Comparison of ENCODE assay signal across 20 cellular contexts in genomic region chr3:159749406-159749805, GRCh38.
DNase-seq lines count a peak whose midpoint lies in the region; ATAC-seq and TF ChIP-seq lines count a peak whose summit lies in the region.
"Had no signal": no experiment of that assay in that cellular context is flagged by ENCODE, and none has a peak within 500 bp of the region (broad histone marks: within the 10 kb centered on the region; RNA-seq: fewer than 3 reads in every experiment).

No MANE protein-coding gene starts in this region.

- WGBS in liver: 32% methylated on average over 4 of the region's 4 CpGs
- 45 to 49% methylated on average over 4 of the region's 4 CpGs for WGBS in transverse colon (ENCODE audit: low coverage in 1 of 2), 2 donors

- no peaks in the 10 kb centered on the region for H3K9me3 ChIP-seq in liver (ENCODE audit: control insufficient read depth in 4 of 4, low read length in 3 of 4)
- no peaks in the 10 kb centered on the region for H3K9me3 ChIP-seq in upper lobe of right lung
- H3K9me3 ChIP-seq in transverse colon: no peaks in the 10 kb centered on the region
- H3K9me3 ChIP-seq: Peyer's patch, SJCRH30 had no signal

- no peak overlapping the region for H3K27ac ChIP-seq in liver (ENCODE audit: low read depth in 1 of 2, low read length in 2 of 2)
- no peak overlapping the region for H3K27ac ChIP-seq in upper lobe of right lung
- no peak overlapping the region for H3K27ac ChIP-seq in transverse colon
- H3K27ac ChIP-seq in GM23338 (ENCODE audit: low read depth): no peak overlapping the region
- H3K27ac ChIP-seq: BLaER1, Peyer's patch, SJCRH30 had no signal

- H3F3A ChIP-seq in GM23338 (replicated peaks; ENCODE audit: low read depth): no peaks in the 10 kb centered on the region

- peak in 1 of 2 donors; percentile 11 for TF ChIP-seq RAD21 in liver (IDR thresholded peaks at IDR 0.05)

- no peak overlapping the region for H3K9ac ChIP-seq in liver (ENCODE audit: low read depth in 1 of 2, low read length in 2 of 2)
- H3K9ac ChIP-seq: BLaER1 had no signal

- DNase-seq in DMS53 treated with DMSO at 0.1 percent for 48 hours (lab: John Stamatoyannopoulos, UW; ENCODE audit: unreplicated experiment) (peak; percentile 44), kidney glomerular epithelial cell (lab: John Stamatoyannopoulos, UW) (peak; percentile 88), upper lobe of right lung (no peak), epidermal melanocyte (ENCODE audit: insufficient read length, low spot score) (no peak), transverse colon (no peak), GM23338 (ENCODE audit: low spot score) (no peak)
- DNase-seq: CD4-positive, alpha-beta T cell; COR-L47; GOT3; NCI-H1105; NCI-H2029 treated with DMSO at 0.1 percent for 48 hours; NCI-H2171; NCI-H345; NCI-H524 treated with DMSO at 0.1 percent for 48 hours; Peyer's patch; SJCRH30 had no signal

- H3K4me3 ChIP-seq in liver (ENCODE audit: low read depth in 1 of 3, low read length in 3 of 3) (no peak overlapping the region), upper lobe of right lung (no peak overlapping the region), transverse colon (no peak overlapping the region), GM23338 (no peak overlapping the region)
- H3K4me3 ChIP-seq: BLaER1, Peyer's patch, SJCRH30 had no signal

- H3K79me2 ChIP-seq in GM23338 (replicated peaks; ENCODE audit: insufficient read depth): no peaks in the 10 kb centered on the region

- no peaks in the 10 kb centered on the region for H3K36me3 ChIP-seq in liver (ENCODE audit: control insufficient read depth in 4 of 4, insufficient read depth in 3 of 4, low read depth in 1 of 4, low read length in 3 of 4)
- no peaks in the 10 kb centered on the region for H3K36me3 ChIP-seq in upper lobe of right lung
- H3K36me3 ChIP-seq in transverse colon: no peaks in the 10 kb centered on the region
- H3K36me3 ChIP-seq in GM23338 (ENCODE audit: insufficient read depth): no peaks in the 10 kb centered on the region
- H3K36me3 ChIP-seq: BLaER1, Peyer's patch, SJCRH30 had no signal

- in situ Hi-C loops in transverse colon (cut with MboI; ENCODE audit: low pct_ligation_motif_present in 1 of 4, low pct_unique_long_range_greater_than_20kb in 1 of 4, low sequenced_read_pairs in 3 of 4): no loop called here

- peaks cover under 1% of the 10 kb centered on the region for H3K36me3 Mint-ChIP-seq in GM23338 (ENCODE audit: low read depth)
- H3K36me3 Mint-ChIP-seq: IgD-negative memory B cell had no signal

- H2AFZ ChIP-seq in GM23338: no peak overlapping the region

- H3K27me3 ChIP-seq in liver (ENCODE audit: control insufficient read depth in 4 of 4, insufficient read depth in 4 of 4, low read length in 3 of 4) (no peaks in the 10 kb centered on the region), upper lobe of right lung (no peaks in the 10 kb centered on the region), transverse colon (no peaks in the 10 kb centered on the region), GM23338 (ENCODE audit: insufficient read depth) (no peaks in the 10 kb centered on the region)
- H3K27me3 ChIP-seq: BLaER1, Peyer's patch, SJCRH30 had no signal

- no peaks in the 10 kb centered on the region for H3K4me1 Mint-ChIP-seq in GM23338
- H3K4me1 Mint-ChIP-seq: IgD-negative memory B cell had no signal

- no peak overlapping the region for H3K27ac Mint-ChIP-seq in GM23338
- H3K27ac Mint-ChIP-seq: CD4-positive, alpha-beta T cell; IgD-negative memory B cell had no signal

- no peak for TF ChIP-seq CTCF in liver (IDR thresholded peaks at IDR 0.05; ENCODE audit: low read depth, low read length, missing input control)
- no peak for TF ChIP-seq CTCF in upper lobe of right lung (IDR thresholded peaks at IDR 0.05)
- no peak for TF ChIP-seq CTCF in transverse colon (IDR thresholded peaks at IDR 0.05)
- TF ChIP-seq CTCF in GM23338 (conservative IDR thresholded peaks at IDR 0.05; ENCODE audit: low read depth in 2 of 2): no peak

- no peak overlapping the region for H3K4me2 ChIP-seq in GM23338
- H3K4me2 ChIP-seq: BLaER1 had no signal

- H3K4me3 Mint-ChIP-seq in GM23338: no peak overlapping the region
- H3K4me3 Mint-ChIP-seq: CD4-positive, alpha-beta T cell; IgD-negative memory B cell had no signal

- ATAC-seq in upper lobe of right lung (peak; percentile 66), GM23338 (no peak)
- ATAC-seq: HCT116 had no signal

- H4K20me1 ChIP-seq in GM23338 (replicated peaks; ENCODE audit: insufficient read depth): no peaks in the 10 kb centered on the region; the same call in 1 of the 2 replicates
- H4K20me1 ChIP-seq: BLaER1 had no signal

- H3K4me1 ChIP-seq in liver (ENCODE audit: control insufficient read depth in 4 of 4, insufficient read depth in 4 of 4, low read length in 3 of 4): peaks cover 6 to 18% (median 17%) of the 10 kb centered on the region in 4 donors
- H3K4me1 ChIP-seq in upper lobe of right lung: no peaks in the 10 kb centered on the region
- H3K4me1 ChIP-seq in transverse colon: peaks cover 0 to 4% (median 0%) of the 10 kb centered on the region in 4 donors
- H3K4me1 ChIP-seq in GM23338 (ENCODE audit: insufficient read depth): no peaks in the 10 kb centered on the region
- H3K4me1 ChIP-seq: BLaER1, Peyer's patch, SJCRH30 had no signal

- 0 out of 2 replicates have a peak, but pooled peaks cover 4% of the 10 kb centered on the region for H3K9me2 ChIP-seq in GM23338 (ENCODE audit: insufficient read depth)

- no peak for TF ChIP-seq POLR2A in transverse colon (IDR thresholded peaks at IDR 0.05)

- intact Hi-C loops in upper lobe of right lung (cut with DNase I): no loop called here
- intact Hi-C loops in transverse colon (cut with DNase I; ENCODE audit: low total_unique reads): no loop called here

- no peaks in the 10 kb centered on the region for H3K27me3 Mint-ChIP-seq in GM23338 (ENCODE audit: insufficient read depth, low read depth, poor library complexity)
- H3K27me3 Mint-ChIP-seq: CD4-positive, alpha-beta T cell had no signal

- TF ChIP-seq EP300 in transverse colon (IDR thresholded peaks at IDR 0.05; ENCODE audit: low read depth): no peak

- peaks cover under 1% of the 10 kb centered on the region for H3K9me3 Mint-ChIP-seq in GM23338
- H3K9me3 Mint-ChIP-seq: CD4-positive, alpha-beta T cell; IgD-negative memory B cell had no signal

TF ChIP-seq in liver, 16 proteins besides CTCF, POLR2A, EP300 and RAD21:
- TF ChIP-seq JUND (IDR thresholded peaks at IDR 0.05) (peak in 1 of 2 donors; percentile 14), RXRA (IDR thresholded peaks at IDR 0.05) (peak in 1 of 2 donors; percentile 47), FOXA1 (IDR thresholded peaks at IDR 0.05) (no peak), HNF4A (conservative IDR thresholded peaks at IDR 0.05) (peak; percentile 42 to 57)

TF ChIP-seq in GM23338, 12 proteins besides CTCF, POLR2A, EP300 and RAD21 (continues in another document):
- TF ChIP-seq NANOG (IDR thresholded peaks at IDR 0.05; ENCODE audit: borderline replicate concordance) (no peak), CREB1 (CRISPR knock-in tag; IDR thresholded peaks at IDR 0.05; ENCODE audit: low read depth) (no peak)

Comparison
In these comparisons a context has a peak if more than half of its experiments do, and no peak if none do; other contexts are left out.
1. DNase-seq: peak in DMS53 treated with DMSO at 0.1 percent for 48 hours (single experiment) and kidney glomerular epithelial cell (single experiment); none in upper lobe of right lung (single experiment), epidermal melanocyte (single experiment), transverse colon (single experiment) and GM23338 (single experiment).